In genomic region chr11:93197383-93198220, GRCh38 we compare ENCODE assay signal across 1 cellular context.
TF ChIP-seq lines count a peak whose summit lies in the region.

TSS of gene SLC36A4 (minus strand) at chr11:93197991. CDS start at chr11:93197832, 159 bp downstream.

TF ChIP-seq in HepG2, 621 proteins besides CTCF, POLR2A, EP300 and RAD21 (continued from another document and continues in another):
- peak; percentile 86 for TF ChIP-seq ZNF280B (CRISPR knock-in tag; IDR thresholded peaks at IDR 0.05; ENCODE audit: borderline replicate concordance)
- no peak for TF ChIP-seq CHD4 (IDR thresholded peaks at IDR 0.05; ENCODE audit: borderline replicate concordance, low read length)
- no peak for TF ChIP-seq PAX8 (CRISPR knock-in tag; IDR thresholded peaks at IDR 0.05; ENCODE audit: borderline replicate concordance)
- no peak for TF ChIP-seq SP140L (CRISPR knock-in tag; IDR thresholded peaks at IDR 0.05; ENCODE audit: borderline replicate concordance)
- no peak for TF ChIP-seq USF2 (IDR thresholded peaks at IDR 0.05; ENCODE audit: low read depth, low read length)
- no peak for TF ChIP-seq USF2 (CRISPR knock-in tag; IDR thresholded peaks at IDR 0.05; ENCODE audit: borderline replicate concordance)
- TF ChIP-seq MTERF4 (CRISPR knock-in tag; IDR thresholded peaks at IDR 0.05) = peak; percentile 95; the same call in 1 of the 2 replicates
- no peak; the same call in 1 of the 2 replicates for TF ChIP-seq ZMYM3 (CRISPR knock-in tag; IDR thresholded peaks at IDR 0.05)
- no peak for TF ChIP-seq ZNF678 (CRISPR knock-in tag; IDR thresholded peaks at IDR 0.05)
- TF ChIP-seq CREB1 (IDR thresholded peaks at IDR 0.05) = peak; percentile 75
- TF ChIP-seq CREB1 (CRISPR knock-in tag; IDR thresholded peaks at IDR 0.05) = no peak
- no peak for TF ChIP-seq SYNCRIP (IDR thresholded peaks at IDR 0.05; ENCODE audit: insufficient read depth, low read depth, low read length)
- TF ChIP-seq ARID4A (CRISPR knock-in tag; IDR thresholded peaks at IDR 0.05; ENCODE audit: borderline replicate concordance) = peak; percentile 85
- 0 out of 2 replicates have a peak, but pooled peaks have one; percentile 31 for TF ChIP-seq FLYWCH1 (CRISPR knock-in tag; IDR thresholded peaks at IDR 0.05)
- peak; percentile 57; the same call in 1 of the 2 replicates for TF ChIP-seq ZNF619 (CRISPR knock-in tag; IDR thresholded peaks at IDR 0.05)
- TF ChIP-seq ZNF263 (CRISPR knock-in tag; IDR thresholded peaks at IDR 0.05) = peak; percentile 50; the same call in 1 of the 2 replicates
- TF ChIP-seq TFDP1 (CRISPR knock-in tag; IDR thresholded peaks at IDR 0.05; ENCODE audit: borderline replicate concordance) = peak; percentile 85
- TF ChIP-seq HNRNPH1 (optimal IDR thresholded peaks at IDR 0.05; ENCODE audit: low read depth, low read length) = no peak
- peak; percentile 42; the same call in 1 of the 2 replicates for TF ChIP-seq MEF2D (CRISPR knock-in tag; IDR thresholded peaks at IDR 0.05)
- no peak for TF ChIP-seq HIVEP1 (CRISPR knock-in tag; IDR thresholded peaks at IDR 0.05)
- peak; percentile 49; the same call in 1 of the 2 replicates for TF ChIP-seq CHD2 (IDR thresholded peaks at IDR 0.05; ENCODE audit: low read depth, low read length)
- TF ChIP-seq ZMAT3 (CRISPR knock-in tag; conservative IDR thresholded peaks at IDR 0.05) = 0 out of 2 replicates have a peak, but pooled peaks have one; percentile 82
- TF ChIP-seq RORA (CRISPR knock-in tag; IDR thresholded peaks at IDR 0.05) = no peak
- no peak for TF ChIP-seq RAD51 (IDR thresholded peaks at IDR 0.05; ENCODE audit: borderline replicate concordance)
- no peak for TF ChIP-seq SETDB1 (CRISPR knock-in tag; IDR thresholded peaks at IDR 0.05; ENCODE audit: borderline replicate concordance)
- peak; percentile 35 for TF ChIP-seq AHDC1 (CRISPR knock-in tag; IDR thresholded peaks at IDR 0.05; ENCODE audit: borderline replicate concordance)
- TF ChIP-seq SNRNP70 (IDR thresholded peaks at IDR 0.05; ENCODE audit: low read depth, low read length) = no peak
- TF ChIP-seq FOXK2 (IDR thresholded peaks at IDR 0.05) = no peak
- no peak for TF ChIP-seq NCOA1 (CRISPR knock-in tag; IDR thresholded peaks at IDR 0.05)
- peak; percentile 12; the same call in 1 of the 2 replicates for TF ChIP-seq BCL6 (CRISPR knock-in tag; IDR thresholded peaks at IDR 0.05)
- peak; percentile 70 for TF ChIP-seq ZNF574 (CRISPR knock-in tag; IDR thresholded peaks at IDR 0.05)
- TF ChIP-seq FOSL1 (CRISPR knock-in tag; IDR thresholded peaks at IDR 0.05; ENCODE audit: borderline replicate concordance) = no peak; the same call in 1 of the 2 replicates
- no peak; the same call in 1 of the 2 replicates for TF ChIP-seq ATF6 (CRISPR knock-in tag; conservative IDR thresholded peaks at IDR 0.05)
- 0 out of 2 replicates have a peak, but pooled peaks have one; percentile 48 for TF ChIP-seq ETV6 (CRISPR knock-in tag; conservative IDR thresholded peaks at IDR 0.05)
- TF ChIP-seq ZNF264 (CRISPR knock-in tag; IDR thresholded peaks at IDR 0.05) = no peak
- no peak for TF ChIP-seq SSRP1 (CRISPR knock-in tag; IDR thresholded peaks at IDR 0.05)
- TF ChIP-seq ZSCAN30 (CRISPR knock-in tag; IDR thresholded peaks at IDR 0.05) = no peak
- TF ChIP-seq CEBPG (CRISPR knock-in tag; IDR thresholded peaks at IDR 0.05) = peak; percentile 88
- no peak; the same call in 2 of the 3 replicates for TF ChIP-seq MXI1 (IDR thresholded peaks at IDR 0.05; ENCODE audit: borderline replicate concordance, low read depth, low read length)
- no peak for TF ChIP-seq KAT2B (IDR thresholded peaks at IDR 0.05; ENCODE audit: borderline replicate concordance, low read depth, low read length)
- TF ChIP-seq ZNF761 (CRISPR knock-in tag; conservative IDR thresholded peaks at IDR 0.05) = peak; percentile 41; the same call in 1 of the 2 replicates
- no peak for TF ChIP-seq ELF4 (CRISPR knock-in tag; IDR thresholded peaks at IDR 0.05; ENCODE audit: borderline replicate concordance)
